In genomic region chr16:72886366-72886974, GRCh38 we compare ENCODE assay signal across 20 cellular contexts.
A peak's percentile ranks its signal among the peaks of the same experiment; 100 is the strongest.
DNase-seq lines count a peak whose midpoint lies in the region; ATAC-seq, FAIRE-seq and TF ChIP-seq lines count a peak whose summit lies in the region.
"Had no signal": no experiment of that assay in that cellular context is flagged by ENCODE, and none has a peak within 500 bp of the region (broad histone marks: within the 10 kb centered on the region; RNA-seq: fewer than 3 reads in every experiment).

No MANE protein-coding gene starts in this region.

- DNase-seq in HepG2 (ENCODE audit: low spot score) (no peak), right lobe of liver (no peak), progenitor cell of endocrine pancreas (ENCODE audit: low spot score, unreplicated experiment) (no peak), hippocampal formation (lab: John Stamatoyannopoulos, UW) (no peak), dermis blood vessel endothelial cell (no peak)
- DNase-seq in central memory CD4-positive, alpha-beta T cell, result no peak
- DNase-seq: BE2C; CD4-positive, CD25-positive, alpha-beta regulatory T cell; COR-L47; H9; NCI-H1105 treated with DMSO at 0.1 percent for 48 hours; NCI-H1694 treated with DMSO at 0.1 percent for 48 hours; NCI-H2107; NCI-H2227 treated with DMSO at 0.1 percent for 48 hours; NCI-H510A treated with DMSO at 0.1 percent for 48 hours; NCI-H774; RPMI8226 had no signal

- ATAC-seq in HepG2 (no peak), right lobe of liver (no peak), esophagus mucosa (peak; percentile 94)

- peak overlapping the region; percentile 82 for H3K27ac Mint-ChIP-seq in progenitor cell of endocrine pancreas
- H3K27ac Mint-ChIP-seq: CD4-positive, CD25-positive, alpha-beta regulatory T cell; H9 had no signal

- TF ChIP-seq POLR2A in HepG2 (IDR thresholded peaks at IDR 0.05; ENCODE audit: insufficient read depth in 1 of 2, low read depth in 2 of 2, low read length in 2 of 2) (no peak), right lobe of liver (IDR thresholded peaks at IDR 0.05) (no peak)

- CTCF ChIA-PET in HepG2 (lab: Yijun Ruan, JAX; ENCODE audit: low intra/inter-chr PET ratio, low total read pairs), result no interaction called here

- 96% methylated on average over 9 of the region's 9 CpGs for WGBS in HepG2 (ENCODE audit: low lambda C conversion rate)
- WGBS in right lobe of liver (ENCODE audit: insufficient coverage, low coverage, low lambda C conversion rate, missing lambda C conversion rate), result 83% methylated on average over 8 of the region's 9 CpGs

- TF ChIP-seq EP300 in HepG2 (IDR thresholded peaks at IDR 0.05; ENCODE audit: low read depth in 2 of 2, low read length in 2 of 2) (no peak), HepG2 (CRISPR knock-in tag; IDR thresholded peaks at IDR 0.05; ENCODE audit: borderline replicate concordance) (no peak)

- POLR2A ChIA-PET in HepG2 (lab: Yijun Ruan, JAX), result no interaction called here

- H3K4me3 Mint-ChIP-seq in progenitor cell of endocrine pancreas (ENCODE audit: low read depth), result no peak overlapping the region
- H3K4me3 Mint-ChIP-seq: CD4-positive, CD25-positive, alpha-beta regulatory T cell; H9 had no signal

- H3K27me3 ChIP-seq in HepG2 (ENCODE audit: control insufficient read depth in 1 of 2, insufficient read depth in 2 of 2, low read length in 2 of 2) (no peaks in the 10 kb centered on the region), right lobe of liver (no peaks in the 10 kb centered on the region)
- H3K27me3 ChIP-seq: BE2C had no signal

- FAIRE-seq in HepG2 (lab: Jason Lieb, UNC), result no peak
- FAIRE-seq: G401.6, GM19239 had no signal

- H3K27ac ChIP-seq in HepG2 (ENCODE audit: extremely low read length, insufficient read depth, low read length), result no peak overlapping the region
- no peak overlapping the region for H3K27ac ChIP-seq in right lobe of liver

- peaks cover 26% of the 10 kb centered on the region for H3K4me1 Mint-ChIP-seq in progenitor cell of endocrine pancreas (ENCODE audit: low read depth)
- H3K4me1 Mint-ChIP-seq: CD4-positive, CD25-positive, alpha-beta regulatory T cell; H9 had no signal

- BruUV-seq in HepG2 (replicated peaks; lab: Mats Ljungman, UMichigan), result no TSS peak

- H3K9ac ChIP-seq in HepG2 (ENCODE audit: insufficient read depth, low read depth, low read length), result no peak overlapping the region

- no peak for TF ChIP-seq RAD21 in HepG2 (CRISPR knock-in tag; IDR thresholded peaks at IDR 0.05)

- H3K27me3 Mint-ChIP-seq in progenitor cell of endocrine pancreas, result no peaks in the 10 kb centered on the region
- H3K27me3 Mint-ChIP-seq: CD4-positive, CD25-positive, alpha-beta regulatory T cell had no signal

- H3K9me3 Mint-ChIP-seq in progenitor cell of endocrine pancreas (ENCODE audit: low read depth), result no peaks in the 10 kb centered on the region
- H3K9me3 Mint-ChIP-seq: H9 had no signal

- H3K4me3 ChIP-seq in HepG2 (replicated peaks in 1 of 3; ENCODE audit: insufficient read depth in 1 of 3, low read depth in 2 of 3, low read length in 3 of 3) (no peak overlapping the region), right lobe of liver (no peak overlapping the region)

- intact Hi-C loops in HepG2 (cut with micrococcal nuclease; ENCODE audit: unreplicated experiment) (no loop called here), right lobe of liver (cut with DNase I) (no loop called here)

- peaks cover 41% of the 10 kb centered on the region for H3K36me3 Mint-ChIP-seq in progenitor cell of endocrine pancreas (ENCODE audit: insufficient read depth)
- H3K36me3 Mint-ChIP-seq: CD4-positive, CD25-positive, alpha-beta regulatory T cell had no signal

- no peak for TF ChIP-seq CTCF in HepG2 (CRISPR knock-in tag; IDR thresholded peaks at IDR 0.05)
- no peak for TF ChIP-seq CTCF in right lobe of liver (IDR thresholded peaks at IDR 0.05)
- no peak for TF ChIP-seq CTCF in progenitor cell of endocrine pancreas (IDR thresholded peaks at IDR 0.05; ENCODE audit: unreplicated experiment)

- H3K79me2 ChIP-seq in HepG2 (ENCODE audit: insufficient read depth, low read length), result peaks cover 4% of the 10 kb centered on the region

- peaks cover 28% of the 10 kb centered on the region for H3K4me1 ChIP-seq in HepG2 (ENCODE audit: insufficient read depth, low read length)
- no peaks in the 10 kb centered on the region for H3K4me1 ChIP-seq in right lobe of liver
- H3K4me1 ChIP-seq: BE2C had no signal

- no peaks in the 10 kb centered on the region for H4K20me1 ChIP-seq in HepG2 (ENCODE audit: insufficient read depth, low read length)

- H3K9me3 ChIP-seq in HepG2 (ENCODE audit: low read length) (no peaks in the 10 kb centered on the region), right lobe of liver (no peaks in the 10 kb centered on the region)
- H3K9me3 ChIP-seq: BE2C had no signal

- H3K4me2 ChIP-seq in HepG2 (ENCODE audit: low read depth, low read length), result no peak overlapping the region

- in situ Hi-C loops in HepG2 (cut with HindIII; ENCODE audit: extremely low pct_ligation_motif_present, low pct_unique_long_range_greater_than_20kb), result no loop called here

- no peak overlapping the region for H2AFZ ChIP-seq in HepG2 (ENCODE audit: low read length)

- H3K36me3 ChIP-seq in HepG2 (replicated peaks in 1 of 2; ENCODE audit: control insufficient read depth in 1 of 2, insufficient read depth in 2 of 2, low read length in 2 of 2), result peaks cover 39 to 80% of the 10 kb centered on the region in 2 experiments
- peaks cover 0 to 8% (median 2%) of the 10 kb centered on the region in 4 donors for H3K36me3 ChIP-seq in right lobe of liver

TF ChIP-seq in HepG2, 621 proteins besides CTCF, POLR2A, EP300 and RAD21:
- TF ChIP-seq RBM22 (optimal IDR thresholded peaks at IDR 0.05; ENCODE audit: low read length), result peak; percentile 49
- no peak for TF ChIP-seq NR0B2 (CRISPR knock-in tag; IDR thresholded peaks at IDR 0.05)
